ENCODE assay signal across 27 cellular contexts in the genomic region with DNA sequence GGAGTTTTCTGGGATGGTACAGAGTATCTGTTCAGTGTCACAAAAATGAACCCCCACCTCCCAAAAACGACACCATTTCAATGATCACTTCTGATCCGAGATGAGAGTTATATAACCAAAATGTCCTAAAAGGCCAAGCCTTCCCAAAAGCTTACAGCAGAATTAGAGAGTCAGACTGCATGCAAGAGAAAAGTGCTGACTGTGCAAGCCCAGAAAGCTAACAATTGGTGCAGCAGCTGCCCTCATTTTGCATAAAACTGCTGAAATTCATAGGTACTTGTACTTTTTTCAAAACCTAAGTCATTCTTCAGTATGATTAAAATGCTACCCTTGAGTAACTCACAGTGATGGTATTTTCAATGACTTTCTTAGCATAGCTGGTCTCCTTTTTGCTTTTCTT.
"Had no signal": no experiment of that assay in that cellular context is flagged by ENCODE, and none has a peak within 500 bp of the region (broad histone marks: within the 10 kb centered on the region; RNA-seq: fewer than 3 reads in every experiment).

No MANE protein-coding gene starts in this region.

- DNase-seq: cortex of kidney; effector CD8-positive, alpha-beta T cell; effector memory CD8-positive, alpha-beta T cell; endodermal cell; erythroblast; esophagus squamous epithelium; foreskin fibroblast; foreskin melanocyte; gastrocnemius medialis; glutamatergic neuron; head of caudate nucleus; heart right ventricle; hippocampal formation; left cardiac atrium; left lung; left ventricle myocardium superior; lower lobe of right lung; mesenchymal stem cell; mucosa of descending colon; naive B cell had no signal

- H3K36me3 ChIP-seq: esophagus squamous epithelium, gastrocnemius medialis, heart right ventricle, left lung, lower lobe of right lung had no signal

- H3K9me3 ChIP-seq: esophagus squamous epithelium, gastrocnemius medialis, heart right ventricle, left lung, lower lobe of right lung, mucosa of descending colon had no signal

- H3K4me1 Mint-ChIP-seq: naive B cell had no signal

- ATAC-seq: effector memory CD8-positive, alpha-beta T cell; esophagus mucosa; gastrocnemius medialis; heart right ventricle; left cardiac atrium; left lung; left ventricle myocardium superior; lower lobe of right lung; mucosa of descending colon had no signal

- H3K4me3 Mint-ChIP-seq: dendritic cell treated with granulocyte-macrophage colony-stimulating factor and Interleukin-4, amounts not matched to agents 40 ng/mL and 50 ng/mL, for 4 days; effector memory CD8-positive, alpha-beta T cell; endodermal cell; mesothelial cell of epicardium had no signal

- H3K27me3 Mint-ChIP-seq: dendritic cell treated with granulocyte-macrophage colony-stimulating factor and Interleukin-4, amounts not matched to agents 40 ng/mL and 50 ng/mL, for 4 days; effector memory CD8-positive, alpha-beta T cell; naive B cell had no signal

- H3K27ac ChIP-seq: epithelial cell of prostate, esophagus squamous epithelium, gastrocnemius medialis, heart right ventricle, left lung, lower lobe of right lung had no signal

- FAIRE-seq: endometrium, islet of Langerhans, keratinocyte had no signal

- H3K36me3 Mint-ChIP-seq: mesothelial cell of epicardium, naive B cell had no signal

- H3K4me1 ChIP-seq: esophagus squamous epithelium, gastrocnemius medialis, left lung, lower lobe of right lung had no signal

- H3K4me3 ChIP-seq: esophagus squamous epithelium, gastrocnemius medialis, heart right ventricle, left lung, lower lobe of right lung, mucosa of descending colon had no signal

- H3K27me3 ChIP-seq: esophagus squamous epithelium, gastrocnemius medialis, left lung had no signal

- H3K27ac Mint-ChIP-seq: dendritic cell treated with granulocyte-macrophage colony-stimulating factor and Interleukin-4, amounts not matched to agents 40 ng/mL and 50 ng/mL, for 4 days; effector memory CD8-positive, alpha-beta T cell; endodermal cell; mesothelial cell of epicardium; naive B cell had no signal

- H3K9me3 Mint-ChIP-seq: dendritic cell treated with granulocyte-macrophage colony-stimulating factor and Interleukin-4, amounts not matched to agents 40 ng/mL and 50 ng/mL, for 4 days; endodermal cell; mesothelial cell of epicardium had no signal
